ENCODE assay signal across 12 cellular contexts in the genomic region with DNA sequence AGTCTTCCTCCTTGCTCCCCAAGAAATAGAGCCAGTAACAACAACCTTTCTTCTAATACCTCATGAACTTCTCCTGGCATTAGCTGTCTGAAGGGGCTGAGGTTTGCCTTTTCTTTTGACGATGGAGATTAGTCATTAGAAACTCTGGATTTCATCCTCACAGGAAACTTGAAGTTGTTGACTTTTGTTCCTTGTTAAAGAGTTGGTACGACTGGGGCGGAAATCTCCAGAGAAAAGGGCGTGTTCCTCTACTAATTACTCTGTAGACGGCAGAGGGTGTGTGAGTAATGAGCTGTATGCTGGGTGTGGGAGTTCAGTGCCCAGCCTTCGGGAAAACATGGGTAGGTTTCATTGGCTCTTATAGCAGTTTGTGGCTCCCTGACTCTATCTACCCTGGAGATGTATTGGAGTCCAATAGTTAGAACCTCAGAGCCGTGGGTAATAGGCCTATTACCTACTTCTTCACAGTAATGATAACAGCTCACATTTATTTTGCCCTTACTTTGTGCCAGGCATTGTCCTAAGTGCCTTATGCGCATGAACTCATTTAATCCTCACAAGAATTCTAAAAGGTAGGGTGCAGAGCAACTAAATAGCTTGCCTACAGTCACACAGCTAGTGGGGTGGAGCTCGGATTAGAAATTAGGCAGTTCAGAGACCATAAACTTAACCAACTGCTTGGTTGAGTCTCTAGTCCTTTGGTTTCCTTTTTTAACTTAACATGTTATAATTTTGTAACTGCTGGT. TPM values are rescaled to one million over a fixed set of nuclear protein-coding genes. Genes with fewer than 3 reads are reported as not detected.
DNase-seq lines count a peak whose midpoint lies in the region; TF ChIP-seq lines count a peak whose summit lies in the region.
"Had no signal": no experiment of that assay in that cellular context is flagged by ENCODE, and none has a peak within 500 bp of the region (broad histone marks: within the 10 kb centered on the region; RNA-seq: fewer than 3 reads in every experiment).

No MANE protein-coding gene starts in this region.

- H3K4me3 ChIP-seq in GM23248 (no peak overlapping the region), SJSA1 (no peak overlapping the region)
- H3K4me3 ChIP-seq: dorsolateral prefrontal cortex had no signal

- WGBS in GM23248 (ENCODE audit: low coverage in 1 of 2, low lambda C conversion rate in 2 of 2, missing lambda C conversion rate in 2 of 2), 2 experiments = 69 to 84% methylated on average over 6 to 9 of the region's 9 CpGs

- in situ Hi-C loops in GM23248 (cut with MboI) = no loop called here

- H4K20me1 ChIP-seq in GM23248 (ENCODE audit: insufficient read depth) = no peaks in the 10 kb centered on the region

- H3K9ac ChIP-seq in GM23248 = no peak overlapping the region

- H3K36me3 ChIP-seq in GM23248 (ENCODE audit: low read depth) (no peaks in the 10 kb centered on the region), SJSA1 (no peaks in the 10 kb centered on the region)

- TF ChIP-seq CTCF in GM10266 (IDR thresholded peaks at IDR 0.05; ENCODE audit: control insufficient read depth, insufficient read depth, low read depth, missing control alignments) = no peak

- peaks cover 11% of the 10 kb centered on the region for H3F3A ChIP-seq in GM23248 (ENCODE audit: insufficient read depth)

- H3K4me1 ChIP-seq in GM23248 (ENCODE audit: insufficient read depth) (peaks cover 13% of the 10 kb centered on the region), SJSA1 (replicated peaks) (peaks cover 23% of the 10 kb centered on the region)

- H2AFZ ChIP-seq in GM23248 = no peak overlapping the region

- peak; percentile 18 for DNase-seq in GM23248
- no peak for DNase-seq in SJSA1 (ENCODE audit: low read depth in 1 of 2, low spot score in 2 of 2)
- DNase-seq in glomerular endothelial cell (ENCODE audit: extremely low read depth, low read depth, low spot score) = peak; percentile 23
- DNase-seq in pulmonary artery endothelial cell (ENCODE audit: low read depth, low spot score) = peak; percentile 36
- no peak for DNase-seq in KG1 (lab: John Stamatoyannopoulos, UW)
- DNase-seq in GM10266 (ENCODE audit: extremely low spot score) = no peak
- DNase-seq in DMS153 (lab: John Stamatoyannopoulos, UW) = no peak
- DNase-seq in activated effector memory CD4-positive, alpha-beta T cell treated with anti-CD3 and anti-CD28 coated beads, Interleukin-2, amount 50 U/mL, for 16 hours = no peak
- DNase-seq: activated CD4-positive, alpha-beta T cell treated with anti-CD3 and anti-CD28 coated beads for 4 hours; activated naive CD4-positive, alpha-beta T cell treated with anti-CD3 and anti-CD28 coated beads, Interleukin-2, amount 50 U/mL, for 16 hours; CD4-positive, CD25-positive, alpha-beta regulatory T cell; dorsolateral prefrontal cortex had no signal

- no peaks in the 10 kb centered on the region for H3K79me2 ChIP-seq in GM23248 (ENCODE audit: insufficient read depth)

- H3K27ac ChIP-seq in GM23248 (no peak overlapping the region), SJSA1 (peak overlapping the region; percentile 24; the same call in 1 of the 2 replicates)

- H3K9me2 ChIP-seq in GM23248 (ENCODE audit: insufficient read depth) = no peaks in the 10 kb centered on the region

- H3K9me3 ChIP-seq in GM23248 (ENCODE audit: low read depth) = no peaks in the 10 kb centered on the region
- H3K9me3 ChIP-seq in SJSA1 (replicated peaks) = no peaks in the 10 kb centered on the region

- H3K4me2 ChIP-seq in GM23248 (ENCODE audit: unreplicated experiment) = no peak overlapping the region

- no peaks in the 10 kb centered on the region for H3K27me3 ChIP-seq in GM23248 (replicated peaks; ENCODE audit: insufficient read depth)
- H3K27me3 ChIP-seq in SJSA1 (replicated peaks) = no peaks in the 10 kb centered on the region

RNA-seq across cellular contexts. Expression of a gene that starts 23.4 kb away (rescaled TPM):
- 4.4 and 9.1 TPM in 2 replicates for total RNA-seq in GM23248 (2014; rRNA removed; shearing (Covaris generic))
- 1.1 and 1.4 TPM in 2 replicates for polyA plus RNA-seq in GM23248 (2016; fragmentation: Nextera tagmentation; extraction: Ambion mirVana)
- 9.4 and 104 TPM in 2 replicates for total RNA-seq in SJSA1 (2014; rRNA removed; shearing (Covaris generic))
- 11.0 and 12.0 TPM in 2 replicates for total RNA-seq in glomerular endothelial cell
- total RNA-seq in pulmonary artery endothelial cell = 25.1 and 31.3 TPM in 2 replicates

Comparison
In these comparisons a context has a peak if more than half of its experiments do, and no peak if none do; other contexts are left out.
1. DNase-seq: peak in GM23248 (single experiment), glomerular endothelial cell (single experiment) and pulmonary artery endothelial cell (single experiment); none in SJSA1 (0 of 2), KG1 (single experiment), GM10266 (single experiment), DMS153 (single experiment) and activated effector memory CD4-positive, alpha-beta T cell treated with anti-CD3 and anti-CD28 coated beads, Interleukin-2, amount 50 U/mL, for 16 hours (single experiment).